Comparison of ENCODE assay signal across 17 cellular contexts in genomic region chr18:54794819-54795218, GRCh38. TPM values are rescaled to one million over a fixed set of nuclear protein-coding genes. Genes with fewer than 3 reads are reported as not detected.
DNase-seq lines count a peak whose midpoint lies in the region; ATAC-seq and TF ChIP-seq lines count a peak whose summit lies in the region.
"Had no signal": no experiment of that assay in that cellular context is flagged by ENCODE, and none has a peak within 500 bp of the region (broad histone marks: within the 10 kb centered on the region; RNA-seq: fewer than 3 reads in every experiment).

No MANE protein-coding gene starts in this region.

- no peak overlapping the region for H2BK15ac ChIP-seq in neuronal stem cell (ENCODE audit: low read length)

- TF ChIP-seq CTCF in chondrocyte (IDR thresholded peaks at IDR 0.05): no peak
- no peak for TF ChIP-seq CTCF in right atrium auricular region (IDR thresholded peaks at IDR 0.05)

- no peak overlapping the region for H3K18ac ChIP-seq in neuronal stem cell (ENCODE audit: low read length)

- H3K27ac ChIP-seq in neuronal stem cell (replicated peaks; ENCODE audit: low read length): no peak overlapping the region
- no peak overlapping the region for H3K27ac ChIP-seq in right atrium auricular region
- H3K27ac ChIP-seq: BLaER1, HL-60 had no signal

- no peaks in the 10 kb centered on the region for H3K79me1 ChIP-seq in neuronal stem cell (ENCODE audit: low read depth, low read length)

- H3K9ac ChIP-seq in neuronal stem cell (ENCODE audit: low read depth, low read length, poor library complexity): no peak overlapping the region
- H3K9ac ChIP-seq: BLaER1 had no signal

- H3K27me3 ChIP-seq in neuronal stem cell (ENCODE audit: control insufficient read depth in 3 of 3, insufficient read depth in 3 of 3, low read depth in 1 of 3, low read length in 3 of 3) (no peaks in the 10 kb centered on the region), right atrium auricular region (no peaks in the 10 kb centered on the region)
- H3K27me3 ChIP-seq: BLaER1 had no signal

- no peak overlapping the region for H3K14ac ChIP-seq in neuronal stem cell (ENCODE audit: low read length)

- H3K9me3 ChIP-seq in neuronal stem cell (replicated peaks in 1 of 2; ENCODE audit: control insufficient read depth in 2 of 2, insufficient read depth in 1 of 2, low read depth in 1 of 2, low read length in 2 of 2): no peaks in the 10 kb centered on the region
- no peaks in the 10 kb centered on the region for H3K9me3 ChIP-seq in right atrium auricular region

- no peak overlapping the region for H4K8ac ChIP-seq in neuronal stem cell (ENCODE audit: low read depth, low read length)

- H4K91ac ChIP-seq in neuronal stem cell (ENCODE audit: low read depth, low read length, poor library complexity): no peak overlapping the region

- H2BK120ac ChIP-seq in neuronal stem cell (ENCODE audit: low read depth, low read length): peak overlapping the region; percentile 82

- H2BK5ac ChIP-seq in neuronal stem cell (ENCODE audit: low read length): no peak overlapping the region

- WGBS in neuronal stem cell (ENCODE audit: extremely low coverage in 2 of 2, insufficient read length in 2 of 2, insufficient replicate concordance in 1 of 2), 2 donors: no CpG with 5 or more reads among the region's 1 CpG

- no peak overlapping the region for H2BK12ac ChIP-seq in neuronal stem cell (ENCODE audit: low read length)

- no peaks in the 10 kb centered on the region for H3K27me3 Mint-ChIP-seq in chondrocyte (ENCODE audit: low read depth)
- H3K27me3 Mint-ChIP-seq: CD4-positive, alpha-beta memory T cell had no signal

- H3K36me3 Mint-ChIP-seq in chondrocyte (ENCODE audit: low read depth): no peaks in the 10 kb centered on the region
- H3K36me3 Mint-ChIP-seq: CD14-positive monocyte; CD4-positive, alpha-beta memory T cell had no signal

- no peak overlapping the region for H3K4me3 Mint-ChIP-seq in chondrocyte (ENCODE audit: unreplicated experiment)
- H3K4me3 Mint-ChIP-seq: CD14-positive monocyte; CD4-positive, alpha-beta memory T cell; GM23338 had no signal

- H3K4me3 ChIP-seq in neuronal stem cell (ENCODE audit: low read length in 2 of 2) (no peak overlapping the region), right atrium auricular region (no peak overlapping the region)
- H3K4me3 ChIP-seq: BLaER1, GM23338 had no signal

- no peak for ATAC-seq in GM21423 (IDR thresholded peaks at IDR 0.05; ENCODE audit: unreplicated experiment)
- ATAC-seq: GM23338 had no signal

- no peak overlapping the region for H3K23ac ChIP-seq in neuronal stem cell (ENCODE audit: low read depth, low read length, poor library complexity)

- H3K9me3 Mint-ChIP-seq in chondrocyte (ENCODE audit: low read depth): no peaks in the 10 kb centered on the region
- H3K9me3 Mint-ChIP-seq: GM23338 had no signal

- peak overlapping the region; percentile 1 for H3K27ac Mint-ChIP-seq in chondrocyte (ENCODE audit: unreplicated experiment)
- H3K27ac Mint-ChIP-seq: CD14-positive monocyte; CD4-positive, alpha-beta memory T cell; GM23338 had no signal

- H2AK5ac ChIP-seq in neuronal stem cell (ENCODE audit: low read depth, low read length): no peak overlapping the region

- no peak overlapping the region for H2AFZ ChIP-seq in neuronal stem cell (ENCODE audit: low read length)
- H2AFZ ChIP-seq: GM23338 had no signal

- peak; percentile 21 for DNase-seq in EH (ENCODE audit: low read depth)
- no peak for DNase-seq in chondrocyte (ENCODE audit: low spot score)
- DNase-seq in neuronal stem cell (ENCODE audit: low spot score): no peak
- no peak for DNase-seq in DMS153 (lab: John Stamatoyannopoulos, UW)
- no peak for DNase-seq in hepatic stellate cell (ENCODE audit: low spot score)
- DNase-seq in right atrium auricular region (ENCODE audit: low spot score): no peak
- DNase-seq: 8988T; CD4-positive, alpha-beta memory T cell; DMS53; DND-41; HCEC 1CT had no signal

- peaks cover 14% of the 10 kb centered on the region for H3K4me1 Mint-ChIP-seq in chondrocyte (ENCODE audit: low read depth)
- H3K4me1 Mint-ChIP-seq: CD14-positive monocyte; CD4-positive, alpha-beta memory T cell; GM23338 had no signal

- H3K4me2 ChIP-seq in neuronal stem cell (ENCODE audit: insufficient read depth, low read length, poor library complexity, severe bottlenecking): no peak overlapping the region
- H3K4me2 ChIP-seq: BLaER1, GM23338 had no signal

- H3K4me1 ChIP-seq in neuronal stem cell (ENCODE audit: control insufficient read depth in 2 of 2, insufficient read depth in 1 of 2, low read depth in 1 of 2, low read length in 2 of 2) (no peaks in the 10 kb centered on the region), right atrium auricular region (no peaks in the 10 kb centered on the region)

- H3K36me3 ChIP-seq in neuronal stem cell (replicated peaks in 1 of 2; ENCODE audit: control insufficient read depth in 2 of 2, insufficient read depth in 2 of 2, low read length in 2 of 2): no peaks in the 10 kb centered on the region
- no peaks in the 10 kb centered on the region for H3K36me3 ChIP-seq in right atrium auricular region
- H3K36me3 ChIP-seq: BLaER1 had no signal

- no peak overlapping the region for H3K4ac ChIP-seq in neuronal stem cell (ENCODE audit: low read length)

RNA-seq across cellular contexts. Expression of gene RAB27B, which starts 33.5 kb away (rescaled TPM):
- total RNA-seq in chondrocyte (0.20 to 0.51 TPM (median 0.28 TPM) in 3 replicates), right atrium auricular region (1 to 10 TPM in 1 of 2 donors, under 1 TPM in 1; 0.11 to 1.1 TPM)
- 0.67 TPM for polyA plus RNA-seq in neuronal stem cell (2013, experiment 1 of 2)
- 0.96 TPM for polyA plus RNA-seq in neuronal stem cell (2013, experiment 2 of 2)
- total RNA-seq: A673 had no signal
